In the genomic region with DNA sequence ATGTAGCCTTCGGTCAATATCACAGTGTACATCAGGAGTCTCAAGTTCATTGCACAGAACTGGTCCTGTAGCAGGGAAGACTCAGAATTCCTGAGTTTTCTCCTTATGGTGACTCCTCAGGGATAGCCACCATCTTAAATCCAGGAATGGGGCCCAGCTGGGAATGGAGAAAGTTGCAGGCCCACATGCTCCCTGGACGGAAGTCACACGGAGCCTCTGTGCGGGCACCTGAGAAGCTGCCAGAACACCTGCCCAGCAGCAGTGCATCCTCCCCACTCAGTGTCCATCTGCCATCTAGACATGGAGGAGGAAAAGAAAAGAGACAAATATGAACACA, we compare ENCODE assay signal across 1 cellular context.
TF ChIP-seq lines count a peak whose summit lies in the region.

No MANE protein-coding gene starts in this region.

TF ChIP-seq in endothelial cell of umbilical vein, 7 proteins besides CTCF, POLR2A, EP300 and RAD21:
- TF ChIP-seq GATA2 (IDR thresholded peaks at IDR 0.05; ENCODE audit: insufficient read depth, insufficient read length, low read depth, low read length) = no peak
- no peak for TF ChIP-seq MYC (IDR thresholded peaks at IDR 0.05; ENCODE audit: low read depth, low read length)
TF ChIP-seq in endothelial cell of umbilical vein: peak in this region for 0.
